Comparison of ENCODE assay signal across 21 cellular contexts in the genomic region with DNA sequence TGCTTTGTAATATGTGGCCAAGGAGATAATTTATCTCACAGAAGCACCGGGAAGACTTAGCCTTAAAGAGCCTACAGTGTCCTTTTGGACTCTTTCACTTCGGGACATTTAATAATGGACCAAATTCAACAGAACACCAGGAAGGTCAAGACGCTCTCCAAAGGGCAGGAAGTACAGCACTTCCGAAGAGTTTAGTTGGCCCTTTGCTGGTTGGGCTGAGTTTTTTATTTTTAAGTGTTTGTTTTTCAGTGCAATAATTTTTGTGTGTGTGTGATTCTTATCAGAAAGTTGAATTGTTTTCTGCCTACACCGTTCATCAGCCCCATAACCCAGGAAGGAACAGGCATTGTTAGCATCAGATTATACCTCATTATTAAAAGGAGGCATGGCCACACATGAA.
"Had no signal": no experiment of that assay in that cellular context is flagged by ENCODE, and none has a peak within 500 bp of the region (broad histone marks: within the 10 kb centered on the region; RNA-seq: fewer than 3 reads in every experiment).

No MANE protein-coding gene starts in this region.

- H3K9me3 ChIP-seq: esophagus squamous epithelium, neutrophil, pancreas, thyroid gland had no signal

- H3K27me3 ChIP-seq: esophagus squamous epithelium, neutrophil, pancreas, thyroid gland had no signal

- H3K4me3 ChIP-seq: esophagus squamous epithelium, pancreas, thyroid gland had no signal

- H3K36me3 ChIP-seq: esophagus squamous epithelium, neutrophil, pancreas, thyroid gland had no signal

- H3K27ac ChIP-seq: esophagus squamous epithelium, neutrophil, pancreas, thyroid gland had no signal

- DNase-seq: activated CD4-positive, alpha-beta memory T cell treated with anti-CD3 and anti-CD28 coated beads, Interleukin-2, amount 10 ng/mL, durations not matched to agents 7 days and 5 days; activated CD4-positive, alpha-beta T cell treated with anti-CD3 and anti-CD28 coated beads for 48 hours; activated CD4-positive, CD25-positive, alpha-beta regulatory T cell; activated CD8-positive, alpha-beta memory T cell treated with anti-CD3 and anti-CD28 coated beads, Interleukin-2, amount 10 ng/mL, durations not matched to agents 7 days and 5 days; activated naive CD4-positive, alpha-beta T cell; activated naive CD8-positive, alpha-beta T cell treated with anti-CD3 and anti-CD28 coated beads for 36 hours; amniotic stem cell; effector CD8-positive, alpha-beta T cell; esophagus squamous epithelium; foreskin fibroblast; glutamatergic neuron; hippocampal formation; mesendoderm; naive thymus-derived CD8-positive, alpha-beta T cell; pancreas; stimulated activated CD8-positive, alpha-beta memory T cell treated with anti-CD3 and anti-CD28 coated beads, Interleukin-4, amount 100 ng/mL, for 48 hours; stimulated activated naive CD4-positive, alpha-beta T cell; T-helper 1 cell; T-helper 9 cell; thyroid gland had no signal

- ATAC-seq: activated CD8-positive, alpha-beta memory T cell treated with anti-CD3 and anti-CD28 coated beads, Interleukin-2, amount 10 ng/mL, durations not matched to agents 7 days and 5 days; naive thymus-derived CD8-positive, alpha-beta T cell; pancreas had no signal

- H3K4me1 ChIP-seq: pancreas had no signal
